1 cellular context compared by ENCODE assay signal in the genomic region with DNA sequence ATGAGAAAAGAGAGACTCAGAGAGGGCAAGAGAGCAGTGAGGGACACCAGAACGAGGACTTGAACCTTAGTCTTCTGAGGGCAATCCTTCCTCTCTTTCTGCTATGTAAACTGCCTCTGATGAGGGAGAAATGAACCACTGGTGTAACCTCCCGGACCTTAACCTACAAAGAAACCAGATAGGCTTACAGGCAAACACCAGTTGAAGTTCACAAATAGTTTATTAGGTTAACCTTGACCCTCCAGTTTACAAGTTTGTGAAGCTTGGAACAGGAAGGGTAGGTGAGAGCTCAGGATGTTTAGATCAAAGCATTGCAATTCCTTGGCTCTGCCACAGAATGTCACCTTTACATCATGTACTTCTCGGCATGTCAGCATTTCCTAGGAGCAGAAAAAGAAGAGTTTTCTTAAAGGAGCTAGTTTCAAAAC.
TF ChIP-seq lines count a peak whose summit lies in the region.

No MANE protein-coding gene starts in this region.

TF ChIP-seq in HepG2, 621 proteins besides CTCF, POLR2A, EP300 and RAD21 (continues in another document):
- TF ChIP-seq NBN (conservative IDR thresholded peaks at IDR 0.05) (no peak), KAT7 (CRISPR knock-in tag; IDR thresholded peaks at IDR 0.05; ENCODE audit: borderline replicate concordance) (no peak), ZNF598 (CRISPR knock-in tag; IDR thresholded peaks at IDR 0.05; ENCODE audit: borderline replicate concordance) (peak; percentile 38; the same call in 1 of the 2 replicates), U2AF1 (optimal IDR thresholded peaks at IDR 0.05; ENCODE audit: low read depth, low read length) (no peak), SP1 (IDR thresholded peaks at IDR 0.05) (no peak), SP1 (CRISPR knock-in tag; IDR thresholded peaks at IDR 0.05) (no peak), ZNF678 (CRISPR knock-in tag; IDR thresholded peaks at IDR 0.05) (no peak), ZNF709 (CRISPR knock-in tag; IDR thresholded peaks at IDR 0.05) (no peak), ZNF432 (CRISPR knock-in tag; IDR thresholded peaks at IDR 0.05; ENCODE audit: borderline replicate concordance) (no peak), NPAS2 (CRISPR knock-in tag; IDR thresholded peaks at IDR 0.05; ENCODE audit: borderline replicate concordance) (no peak), SMYD3 (CRISPR knock-in tag; IDR thresholded peaks at IDR 0.05) (0 out of 2 replicates have a peak, but pooled peaks have one; percentile 33), ZNF326 (CRISPR knock-in tag; IDR thresholded peaks at IDR 0.05; ENCODE audit: borderline replicate concordance) (no peak), PHF21A (CRISPR knock-in tag; IDR thresholded peaks at IDR 0.05) (peak; percentile 65; the same call in 1 of the 2 replicates), NFE2 (CRISPR knock-in tag; IDR thresholded peaks at IDR 0.05) (no peak), NFIC (IDR thresholded peaks at IDR 0.05; ENCODE audit: low read length) (peak; percentile 66; the same call in 1 of the 2 replicates), JUN (CRISPR knock-in tag; IDR thresholded peaks at IDR 0.05) (no peak), GTF2F1 (IDR thresholded peaks at IDR 0.05; ENCODE audit: low read length) (no peak), PCBP2 (optimal IDR thresholded peaks at IDR 0.05; ENCODE audit: low read depth, low read length, poor library complexity, severe bottlenecking) (no peak), ZBTB42 (CRISPR knock-in tag; IDR thresholded peaks at IDR 0.05) (no peak), GTF3A (CRISPR knock-in tag; conservative IDR thresholded peaks at IDR 0.05) (no peak), ZNF256 (CRISPR knock-in tag; conservative IDR thresholded peaks at IDR 0.05) (no peak), FIP1L1 (IDR thresholded peaks at IDR 0.05; ENCODE audit: borderline replicate concordance, insufficient read depth, low read depth, low read length) (no peak), ZNF562 (CRISPR knock-in tag; IDR thresholded peaks at IDR 0.05; ENCODE audit: borderline replicate concordance) (no peak), MAFG (CRISPR knock-in tag; IDR thresholded peaks at IDR 0.05) (no peak)
- TF ChIP-seq, protein P1, sequence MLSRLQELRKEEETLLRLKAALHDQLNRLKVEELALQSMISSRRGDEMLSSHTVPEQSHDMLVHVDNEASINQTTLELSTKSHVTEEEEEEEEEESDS (CRISPR knock-in tag; IDR thresholded peaks at IDR 0.05; ENCODE audit: borderline replicate concordance), result no peak
- TF ChIP-seq, protein P2, sequence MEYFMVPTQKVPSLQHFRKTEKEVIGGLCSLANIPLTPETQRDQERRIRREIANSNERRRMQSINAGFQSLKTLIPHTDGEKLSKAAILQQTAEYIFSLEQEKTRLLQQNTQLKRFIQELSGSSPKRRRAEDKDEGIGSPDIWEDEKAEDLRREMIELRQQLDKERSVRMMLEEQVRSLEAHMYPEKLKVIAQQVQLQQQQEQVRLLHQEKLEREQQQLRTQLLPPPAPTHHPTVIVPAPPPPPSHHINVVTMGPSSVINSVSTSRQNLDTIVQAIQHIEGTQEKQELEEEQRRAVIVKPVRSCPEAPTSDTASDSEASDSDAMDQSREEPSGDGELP (IDR thresholded peaks at IDR 0.05; ENCODE audit: borderline replicate concordance, low read depth), result no peak
- TF ChIP-seq, protein P3, sequence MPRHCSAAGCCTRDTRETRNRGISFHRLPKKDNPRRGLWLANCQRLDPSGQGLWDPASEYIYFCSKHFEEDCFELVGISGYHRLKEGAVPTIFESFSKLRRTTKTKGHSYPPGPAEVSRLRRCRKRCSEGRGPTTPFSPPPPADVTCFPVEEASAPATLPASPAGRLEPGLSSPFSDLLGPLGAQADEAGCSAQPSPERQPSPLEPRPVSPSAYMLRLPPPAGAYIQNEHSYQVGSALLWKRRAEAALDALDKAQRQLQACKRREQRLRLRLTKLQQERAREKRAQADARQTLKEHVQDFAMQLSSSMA (CRISPR knock-in tag; IDR thresholded peaks at IDR 0.05), result no peak
- TF ChIP-seq, protein P4, sequence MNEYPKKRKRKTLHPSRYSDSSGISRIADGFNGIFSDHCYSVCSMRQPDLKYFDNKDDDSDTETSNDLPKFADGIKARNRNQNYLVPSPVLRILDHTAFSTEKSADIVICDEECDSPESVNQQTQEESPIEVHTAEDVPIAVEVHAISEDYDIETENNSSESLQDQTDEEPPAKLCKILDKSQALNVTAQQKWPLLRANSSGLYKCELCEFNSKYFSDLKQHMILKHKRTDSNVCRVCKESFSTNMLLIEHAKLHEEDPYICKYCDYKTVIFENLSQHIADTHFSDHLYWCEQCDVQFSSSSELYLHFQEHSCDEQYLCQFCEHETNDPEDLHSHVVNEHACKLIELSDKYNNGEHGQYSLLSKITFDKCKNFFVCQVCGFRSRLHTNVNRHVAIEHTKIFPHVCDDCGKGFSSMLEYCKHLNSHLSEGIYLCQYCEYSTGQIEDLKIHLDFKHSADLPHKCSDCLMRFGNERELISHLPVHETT (CRISPR knock-in tag; conservative IDR thresholded peaks at IDR 0.05), result no peak
- TF ChIP-seq, protein P5, sequence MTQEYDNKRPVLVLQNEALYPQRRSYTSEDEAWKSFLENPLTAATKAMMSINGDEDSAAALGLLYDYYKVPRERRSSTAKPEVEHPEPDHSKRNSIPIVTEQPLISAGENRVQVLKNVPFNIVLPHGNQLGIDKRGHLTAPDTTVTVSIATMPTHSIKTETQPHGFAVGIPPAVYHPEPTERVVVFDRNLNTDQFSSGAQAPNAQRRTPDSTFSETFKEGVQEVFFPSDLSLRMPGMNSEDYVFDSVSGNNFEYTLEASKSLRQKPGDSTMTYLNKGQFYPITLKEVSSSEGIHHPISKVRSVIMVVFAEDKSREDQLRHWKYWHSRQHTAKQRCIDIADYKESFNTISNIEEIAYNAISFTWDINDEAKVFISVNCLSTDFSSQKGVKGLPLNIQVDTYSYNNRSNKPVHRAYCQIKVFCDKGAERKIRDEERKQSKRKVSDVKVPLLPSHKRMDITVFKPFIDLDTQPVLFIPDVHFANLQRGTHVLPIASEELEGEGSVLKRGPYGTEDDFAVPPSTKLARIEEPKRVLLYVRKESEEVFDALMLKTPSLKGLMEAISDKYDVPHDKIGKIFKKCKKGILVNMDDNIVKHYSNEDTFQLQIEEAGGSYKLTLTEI (CRISPR knock-in tag; conservative IDR thresholded peaks at IDR 0.05), result no peak
- TF ChIP-seq, protein P6, sequence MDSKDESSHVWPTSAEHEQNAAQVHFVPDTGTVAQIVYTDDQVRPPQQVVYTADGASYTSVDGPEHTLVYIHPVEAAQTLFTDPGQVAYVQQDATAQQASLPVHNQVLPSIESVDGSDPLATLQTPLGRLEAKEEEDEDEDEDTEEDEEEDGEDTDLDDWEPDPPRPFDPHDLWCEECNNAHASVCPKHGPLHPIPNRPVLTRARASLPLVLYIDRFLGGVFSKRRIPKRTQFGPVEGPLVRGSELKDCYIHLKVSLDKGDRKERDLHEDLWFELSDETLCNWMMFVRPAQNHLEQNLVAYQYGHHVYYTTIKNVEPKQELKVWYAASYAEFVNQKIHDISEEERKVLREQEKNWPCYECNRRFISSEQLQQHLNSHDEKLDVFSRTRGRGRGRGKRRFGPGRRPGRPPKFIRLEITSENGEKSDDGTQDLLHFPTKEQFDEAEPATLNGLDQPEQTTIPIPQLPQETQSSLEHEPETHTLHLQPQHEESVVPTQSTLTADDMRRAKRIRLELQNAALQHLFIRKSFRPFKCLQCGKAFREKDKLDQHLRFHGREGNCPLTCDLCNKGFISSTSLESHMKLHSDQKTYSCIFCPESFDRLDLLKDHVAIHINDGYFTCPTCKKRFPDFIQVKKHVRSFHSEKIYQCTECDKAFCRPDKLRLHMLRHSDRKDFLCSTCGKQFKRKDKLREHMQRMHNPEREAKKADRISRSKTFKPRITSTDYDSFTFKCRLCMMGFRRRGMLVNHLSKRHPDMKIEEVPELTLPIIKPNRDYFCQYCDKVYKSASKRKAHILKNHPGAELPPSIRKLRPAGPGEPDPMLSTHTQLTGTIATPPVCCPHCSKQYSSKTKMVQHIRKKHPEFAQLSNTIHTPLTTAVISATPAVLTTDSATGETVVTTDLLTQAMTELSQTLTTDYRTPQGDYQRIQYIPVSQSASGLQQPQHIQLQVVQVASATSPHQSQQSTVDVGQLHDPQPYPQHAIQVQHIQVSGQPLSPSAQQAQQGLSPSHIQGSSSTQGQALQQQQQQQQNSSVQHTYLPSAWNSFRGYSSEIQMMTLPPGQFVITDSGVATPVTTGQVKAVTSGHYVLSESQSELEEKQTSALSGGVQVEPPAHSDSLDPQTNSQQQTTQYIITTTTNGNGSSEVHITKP (CRISPR knock-in tag; IDR thresholded peaks at IDR 0.05; ENCODE audit: low read depth), result no peak
- TF ChIP-seq, protein P7, sequence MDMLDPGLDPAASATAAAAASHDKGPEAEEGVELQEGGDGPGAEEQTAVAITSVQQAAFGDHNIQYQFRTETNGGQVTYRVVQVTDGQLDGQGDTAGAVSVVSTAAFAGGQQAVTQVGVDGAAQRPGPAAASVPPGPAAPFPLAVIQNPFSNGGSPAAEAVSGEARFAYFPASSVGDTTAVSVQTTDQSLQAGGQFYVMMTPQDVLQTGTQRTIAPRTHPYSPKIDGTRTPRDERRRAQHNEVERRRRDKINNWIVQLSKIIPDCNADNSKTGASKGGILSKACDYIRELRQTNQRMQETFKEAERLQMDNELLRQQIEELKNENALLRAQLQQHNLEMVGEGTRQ (IDR thresholded peaks at IDR 0.05; ENCODE audit: low read depth, low read length), result no peak
- TF ChIP-seq, protein P7 (CRISPR knock-in tag; IDR thresholded peaks at IDR 0.05; ENCODE audit: borderline replicate concordance), result no peak
- TF ChIP-seq, protein P8, sequence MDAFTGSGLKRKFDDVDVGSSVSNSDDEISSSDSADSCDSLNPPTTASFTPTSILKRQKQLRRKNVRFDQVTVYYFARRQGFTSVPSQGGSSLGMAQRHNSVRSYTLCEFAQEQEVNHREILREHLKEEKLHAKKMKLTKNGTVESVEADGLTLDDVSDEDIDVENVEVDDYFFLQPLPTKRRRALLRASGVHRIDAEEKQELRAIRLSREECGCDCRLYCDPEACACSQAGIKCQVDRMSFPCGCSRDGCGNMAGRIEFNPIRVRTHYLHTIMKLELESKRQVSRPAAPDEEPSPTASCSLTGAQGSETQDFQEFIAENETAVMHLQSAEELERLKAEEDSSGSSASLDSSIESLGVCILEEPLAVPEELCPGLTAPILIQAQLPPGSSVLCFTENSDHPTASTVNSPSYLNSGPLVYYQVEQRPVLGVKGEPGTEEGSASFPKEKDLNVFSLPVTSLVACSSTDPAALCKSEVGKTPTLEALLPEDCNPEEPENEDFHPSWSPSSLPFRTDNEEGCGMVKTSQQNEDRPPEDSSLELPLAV (CRISPR knock-in tag; conservative IDR thresholded peaks at IDR 0.05; ENCODE audit: low read depth), result no peak
- TF ChIP-seq, protein P9, sequence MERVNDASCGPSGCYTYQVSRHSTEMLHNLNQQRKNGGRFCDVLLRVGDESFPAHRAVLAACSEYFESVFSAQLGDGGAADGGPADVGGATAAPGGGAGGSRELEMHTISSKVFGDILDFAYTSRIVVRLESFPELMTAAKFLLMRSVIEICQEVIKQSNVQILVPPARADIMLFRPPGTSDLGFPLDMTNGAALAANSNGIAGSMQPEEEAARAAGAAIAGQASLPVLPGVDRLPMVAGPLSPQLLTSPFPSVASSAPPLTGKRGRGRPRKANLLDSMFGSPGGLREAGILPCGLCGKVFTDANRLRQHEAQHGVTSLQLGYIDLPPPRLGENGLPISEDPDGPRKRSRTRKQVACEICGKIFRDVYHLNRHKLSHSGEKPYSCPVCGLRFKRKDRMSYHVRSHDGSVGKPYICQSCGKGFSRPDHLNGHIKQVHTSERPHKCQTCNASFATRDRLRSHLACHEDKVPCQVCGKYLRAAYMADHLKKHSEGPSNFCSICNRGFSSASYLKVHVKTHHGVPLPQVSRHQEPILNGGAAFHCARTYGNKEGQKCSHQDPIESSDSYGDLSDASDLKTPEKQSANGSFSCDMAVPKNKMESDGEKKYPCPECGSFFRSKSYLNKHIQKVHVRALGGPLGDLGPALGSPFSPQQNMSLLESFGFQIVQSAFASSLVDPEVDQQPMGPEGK (CRISPR knock-in tag; IDR thresholded peaks at IDR 0.05), result no peak
- TF ChIP-seq, protein P10, sequence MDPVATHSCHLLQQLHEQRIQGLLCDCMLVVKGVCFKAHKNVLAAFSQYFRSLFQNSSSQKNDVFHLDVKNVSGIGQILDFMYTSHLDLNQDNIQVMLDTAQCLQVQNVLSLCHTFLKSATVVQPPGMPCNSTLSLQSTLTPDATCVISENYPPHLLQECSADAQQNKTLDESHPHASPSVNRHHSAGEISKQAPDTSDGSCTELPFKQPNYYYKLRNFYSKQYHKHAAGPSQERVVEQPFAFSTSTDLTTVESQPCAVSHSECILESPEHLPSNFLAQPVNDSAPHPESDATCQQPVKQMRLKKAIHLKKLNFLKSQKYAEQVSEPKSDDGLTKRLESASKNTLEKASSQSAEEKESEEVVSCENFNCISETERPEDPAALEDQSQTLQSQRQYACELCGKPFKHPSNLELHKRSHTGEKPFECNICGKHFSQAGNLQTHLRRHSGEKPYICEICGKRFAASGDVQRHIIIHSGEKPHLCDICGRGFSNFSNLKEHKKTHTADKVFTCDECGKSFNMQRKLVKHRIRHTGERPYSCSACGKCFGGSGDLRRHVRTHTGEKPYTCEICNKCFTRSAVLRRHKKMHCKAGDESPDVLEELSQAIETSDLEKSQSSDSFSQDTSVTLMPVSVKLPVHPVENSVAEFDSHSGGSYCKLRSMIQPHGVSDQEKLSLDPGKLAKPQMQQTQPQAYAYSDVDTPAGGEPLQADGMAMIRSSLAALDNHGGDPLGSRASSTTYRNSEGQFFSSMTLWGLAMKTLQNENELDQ (CRISPR knock-in tag; IDR thresholded peaks at IDR 0.05; ENCODE audit: borderline replicate concordance), result no peak
- TF ChIP-seq, protein P11, sequence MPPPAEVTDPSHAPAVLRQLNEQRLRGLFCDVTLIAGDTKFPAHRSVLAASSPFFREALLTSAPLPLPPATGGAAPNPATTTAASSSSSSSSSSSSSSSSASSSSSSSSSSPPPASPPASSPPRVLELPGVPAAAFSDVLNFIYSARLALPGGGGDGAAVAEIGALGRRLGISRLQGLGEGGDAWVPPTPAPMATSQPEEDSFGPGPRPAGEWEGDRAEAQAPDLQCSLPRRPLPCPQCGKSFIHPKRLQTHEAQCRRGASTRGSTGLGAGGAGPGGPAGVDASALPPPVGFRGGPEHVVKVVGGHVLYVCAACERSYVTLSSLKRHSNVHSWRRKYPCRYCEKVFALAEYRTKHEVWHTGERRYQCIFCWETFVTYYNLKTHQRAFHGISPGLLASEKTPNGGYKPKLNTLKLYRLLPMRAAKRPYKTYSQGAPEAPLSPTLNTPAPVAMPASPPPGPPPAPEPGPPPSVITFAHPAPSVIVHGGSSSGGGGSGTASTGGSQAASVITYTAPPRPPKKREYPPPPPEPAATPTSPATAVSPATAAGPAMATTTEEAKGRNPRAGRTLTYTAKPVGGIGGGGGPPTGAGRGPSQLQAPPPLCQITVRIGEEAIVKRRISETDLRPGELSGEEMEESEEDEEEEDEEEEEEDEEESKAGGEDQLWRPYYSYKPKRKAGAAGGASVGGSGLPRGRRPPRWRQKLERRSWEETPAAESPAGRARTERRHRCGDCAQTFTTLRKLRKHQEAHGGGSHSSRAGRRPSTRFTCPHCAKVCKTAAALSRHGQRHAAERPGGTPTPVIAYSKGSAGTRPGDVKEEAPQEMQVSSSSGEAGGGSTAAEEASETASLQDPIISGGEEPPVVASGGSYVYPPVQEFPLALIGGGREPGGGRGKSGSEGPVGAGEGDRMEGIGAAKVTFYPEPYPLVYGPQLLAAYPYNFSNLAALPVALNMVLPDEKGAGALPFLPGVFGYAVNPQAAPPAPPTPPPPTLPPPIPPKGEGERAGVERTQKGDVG (CRISPR knock-in tag; IDR thresholded peaks at IDR 0.05; ENCODE audit: borderline replicate concordance), result no peak
